In genomic region chr14:93036652-93037341, GRCh38 we compare ENCODE assay signal across 10 cellular contexts.
DNase-seq lines count a peak whose midpoint lies in the region; ATAC-seq lines count a peak whose summit lies in the region.
"Had no signal": no experiment of that assay in that cellular context is flagged by ENCODE, and none has a peak within 500 bp of the region (broad histone marks: within the 10 kb centered on the region; RNA-seq: fewer than 3 reads in every experiment).

No MANE protein-coding gene starts in this region.

- H3K4me1 Mint-ChIP-seq in IgD-negative memory B cell: peaks cover 51 to 57% (median 55%) of the 10 kb centered on the region in 3 donors
- peaks cover 42 to 46% (median 45%) of the 10 kb centered on the region in 3 donors for H3K4me1 Mint-ChIP-seq in T-cell

- H3K27ac ChIP-seq in caudate nucleus (ENCODE audit: low read depth, low read length) (peak overlapping the region; percentile 99), subcutaneous abdominal adipose tissue (ENCODE audit: low read depth, low read length) (peak overlapping the region; percentile 5)

- H3K27ac Mint-ChIP-seq in IgD-negative memory B cell (peak overlapping the region; percentile 81 to 86 (median 85)), T-cell (peak overlapping the region in 1 of 2 donors; percentile 57)

- H3K9me3 ChIP-seq in subcutaneous abdominal adipose tissue (ENCODE audit: control insufficient read depth in 5 of 5, low read length in 5 of 5): no peaks in the 10 kb centered on the region

- H3K36me3 Mint-ChIP-seq in IgD-negative memory B cell (peaks cover 3% of the 10 kb centered on the region), T-cell (no peaks in the 10 kb centered on the region)
- H3K36me3 Mint-ChIP-seq: activated naive CD4-positive, alpha-beta T cell treated with anti-CD3 and anti-CD28 coated beads, Interleukin-2, amount 50 U/mL, for 72 hours had no signal

- H3K4me3 Mint-ChIP-seq in IgD-negative memory B cell (peak overlapping the region in 2 of 4 donors; percentile 26 to 37), T-cell (no peak overlapping the region)

- H3K4me1 ChIP-seq in subcutaneous abdominal adipose tissue (ENCODE audit: control insufficient read depth in 5 of 5, insufficient read depth in 5 of 5, low read length in 5 of 5): peaks cover 14 to 72% (median 51%) of the 10 kb centered on the region in 5 donors

- H3K9ac ChIP-seq in subcutaneous abdominal adipose tissue (ENCODE audit: low read length in 5 of 5): peak overlapping the region in 2 of 5 donors; percentile 20 to 27

- H3K4me3 ChIP-seq in subcutaneous abdominal adipose tissue (ENCODE audit: low read depth in 1 of 5, low read length in 5 of 5): no peak overlapping the region

- no peak for ATAC-seq in T-cell (replicated peaks in 1 of 4)
- ATAC-seq: activated naive CD4-positive, alpha-beta T cell treated with anti-CD3 and anti-CD28 coated beads, Interleukin-2, amount 50 U/mL, for 72 hours had no signal

- peaks cover 0 to 4% (median 0%) of the 10 kb centered on the region in 5 donors for H3K36me3 ChIP-seq in subcutaneous abdominal adipose tissue (ENCODE audit: control insufficient read depth in 5 of 5, insufficient read depth in 5 of 5, low read length in 5 of 5)

- no peaks in the 10 kb centered on the region for H3K27me3 Mint-ChIP-seq in IgD-negative memory B cell
- no peaks in the 10 kb centered on the region for H3K27me3 Mint-ChIP-seq in T-cell

- H3K27me3 ChIP-seq in subcutaneous abdominal adipose tissue (ENCODE audit: control insufficient read depth in 5 of 5, insufficient read depth in 4 of 5, low read length in 5 of 5): no peaks in the 10 kb centered on the region

- DNase-seq in caudate nucleus (lab: John Stamatoyannopoulos, UW) (peak in 59 of 61 donors; percentile 39 to 98 (median 90)), iris pigment epithelial cell (ENCODE audit: low read depth) (peak; percentile 43), DMS114 treated with DMSO at 0.1 percent for 48 hours (lab: John Stamatoyannopoulos, UW; ENCODE audit: unreplicated experiment) (no peak), NCI-H2227 treated with DMSO at 0.1 percent for 48 hours (lab: John Stamatoyannopoulos, UW) (no peak), T-cell (no peak)
- DNase-seq in activated naive CD4-positive, alpha-beta T cell (lab: John Stamatoyannopoulos, UW): no peak
- DNase-seq: NCI-H2107 had no signal

- CTCF ChIA-PET in T-cell (lab: Charles Lee): interaction anchor here (0.5 to 1.3 kb wide), 2 partner anchors 77 to 1143 kb away, joined by 3 read pairs; no protein-coding TSS in a partner anchor

- H3K9me3 Mint-ChIP-seq in IgD-negative memory B cell (no peaks in the 10 kb centered on the region), T-cell (no peaks in the 10 kb centered on the region)
- H3K9me3 Mint-ChIP-seq: activated naive CD4-positive, alpha-beta T cell treated with anti-CD3 and anti-CD28 coated beads, Interleukin-2, amount 50 U/mL, for 72 hours had no signal

- POLR2A ChIA-PET in T-cell (lab: Charles Lee): no interaction called here

Comparison
In these comparisons a context has a peak if more than half of its experiments do, and no peak if none do; other contexts are left out.
1. DNase-seq: peak in caudate nucleus (59 of 61) and iris pigment epithelial cell (single experiment); none in DMS114 treated with DMSO at 0.1 percent for 48 hours (single experiment), activated naive CD4-positive, alpha-beta T cell (0 of 4), NCI-H2227 treated with DMSO at 0.1 percent for 48 hours (single experiment) and T-cell (0 of 34).